In the genomic region with DNA sequence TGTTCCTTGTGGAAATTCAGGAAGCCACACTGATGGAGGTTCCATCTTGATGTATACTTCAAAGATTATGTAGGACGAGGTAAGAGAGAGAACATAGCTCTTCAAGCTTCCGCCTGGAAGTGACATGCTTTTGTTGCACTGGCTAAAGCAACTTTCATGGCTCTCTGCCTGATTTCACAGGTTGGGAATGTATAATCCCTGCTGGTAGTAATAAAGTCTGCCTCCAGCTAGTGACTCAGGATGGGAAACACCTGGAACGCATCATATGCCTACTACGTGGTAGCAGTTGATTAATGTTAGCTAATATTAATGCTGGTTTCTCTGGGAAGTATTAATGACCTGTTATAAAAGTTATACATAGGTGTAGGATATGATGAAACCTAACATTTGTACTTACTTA, we compare ENCODE assay signal across 12 cellular contexts.
A peak's percentile ranks its signal among the peaks of the same experiment; 100 is the strongest.
DNase-seq lines count a peak whose midpoint lies in the region; TF ChIP-seq lines count a peak whose summit lies in the region.
"Had no signal": no experiment of that assay in that cellular context is flagged by ENCODE, and none has a peak within 500 bp of the region (broad histone marks: within the 10 kb centered on the region; RNA-seq: fewer than 3 reads in every experiment).

No MANE protein-coding gene starts in this region.

- POLR2A ChIA-PET in GM10248 (lab: Yijun Ruan, JAX): no interaction called here

- TF ChIP-seq CTCF in astrocyte of the spinal cord (IDR thresholded peaks at IDR 0.05; ENCODE audit: low read depth, low read length) (no peak), GM10248 (IDR thresholded peaks at IDR 0.05; ENCODE audit: control extremely low read depth, extremely low read depth, low read depth, missing control alignments) (no peak)

- CTCF ChIA-PET in GM10248 (lab: Yijun Ruan, JAX): no interaction called here

- H3K4me3 ChIP-seq in astrocyte of the spinal cord (ENCODE audit: low read depth, low read length): no peak overlapping the region

- in situ Hi-C loops in astrocyte of the spinal cord (cut with HindIII; ENCODE audit: low sequenced_read_pairs): no loop called here

- peak; percentile 71 for DNase-seq in A172 (ENCODE audit: low spot score)
- DNase-seq in HCEC 1CT: peak; percentile 22
- peak; percentile 68 for DNase-seq in astrocyte of the spinal cord (ENCODE audit: low read depth, low spot score)
- DNase-seq in glomerular visceral epithelial cell (ENCODE audit: extremely low spot score): peak; percentile 43
- no peak for DNase-seq in T1000 (lab: John Stamatoyannopoulos, UW)
- DNase-seq in GM10248 (ENCODE audit: extremely low spot score): no peak
- no peak for DNase-seq in NCI-H1436 treated with DMSO at 0.1 percent for 48 hours (lab: John Stamatoyannopoulos, UW)
- no peak for DNase-seq in activated CD4-positive, CD25-positive, alpha-beta regulatory T cell treated with anti-CD3 and anti-CD28 coated beads, Interleukin-2, amount 50 U/mL, for 72 hours
- DNase-seq: activated CD4-positive, alpha-beta T cell treated with anti-CD3 and anti-CD28 coated beads, Interleukin-2, amount 50 U/mL, for 1 hour; effector memory CD4-positive, alpha-beta T cell; NCI-H2081; T-cell had no signal

Comparison
In these comparisons a context has a peak if more than half of its experiments do, and no peak if none do; other contexts are left out.
1. DNase-seq: peak in A172 (single experiment), HCEC 1CT (single experiment), astrocyte of the spinal cord (single experiment) and glomerular visceral epithelial cell (single experiment); none in T1000 (single experiment), GM10248 (single experiment), NCI-H1436 treated with DMSO at 0.1 percent for 48 hours (single experiment) and activated CD4-positive, CD25-positive, alpha-beta regulatory T cell treated with anti-CD3 and anti-CD28 coated beads, Interleukin-2, amount 50 U/mL, for 72 hours (single experiment).